2 cellular contexts compared by ENCODE assay signal in genomic region chr11:102479733-102480132, GRCh38.
TF ChIP-seq lines count a peak whose summit lies in the region.

No MANE protein-coding gene starts in this region.

TF ChIP-seq in HepG2, 621 proteins besides CTCF, POLR2A, EP300 and RAD21:
- TF ChIP-seq IKZF4 (CRISPR knock-in tag; IDR thresholded peaks at IDR 0.05; ENCODE audit: borderline replicate concordance, low read depth, not compliant biosample characterization): no peak
- peak; percentile 71 for TF ChIP-seq MAFF (IDR thresholded peaks at IDR 0.05; ENCODE audit: low read depth, low read length)
- TF ChIP-seq NCOA5 (CRISPR knock-in tag; IDR thresholded peaks at IDR 0.05): no peak
- peak; percentile 77 to 86 for TF ChIP-seq MAFK (conservative IDR thresholded peaks at IDR 0.05 in 1 of 2, IDR thresholded peaks at IDR 0.05 in 1 of 2; ENCODE audit: low read length in 2 of 2)

TF ChIP-seq in K562, 482 proteins besides CTCF, POLR2A, EP300 and RAD21:
- TF ChIP-seq MAFF (IDR thresholded peaks at IDR 0.05; ENCODE audit: low read length) (peak; percentile 41; the same call in 1 of the 2 replicates), JUN (IDR thresholded peaks at IDR 0.05; ENCODE audit: borderline replicate concordance, low read depth, low read length) (no peak), JUN (CRISPR knock-in tag; IDR thresholded peaks at IDR 0.05; ENCODE audit: borderline replicate concordance) (no peak), ZNF316 (IDR thresholded peaks at IDR 0.05) (peak; percentile 81), USF1 (CRISPR knock-in tag; IDR thresholded peaks at IDR 0.05) (no peak), MAFG (tag; conservative IDR thresholded peaks at IDR 0.05) (peak; percentile 67), KDM4B (IDR thresholded peaks at IDR 0.05; ENCODE audit: borderline replicate concordance in 2 of 2, low read depth in 1 of 2) (no peak), E2F6 (IDR thresholded peaks at IDR 0.05; ENCODE audit: borderline replicate concordance in 1 of 2, extremely low read depth in 1 of 2, insufficient read depth in 1 of 2, insufficient read length in 1 of 2, low read depth in 1 of 2, low read length in 1 of 2, poor library complexity in 1 of 2, severe bottlenecking in 1 of 2) (no peak), C11orf30 (IDR thresholded peaks at IDR 0.05; ENCODE audit: low read depth) (peak; percentile 67)
